8 cellular contexts compared by ENCODE assay signal in genomic region chr1:92784639-92785500, GRCh38.
DNase-seq lines count a peak whose midpoint lies in the region; ATAC-seq, FAIRE-seq and TF ChIP-seq lines count a peak whose summit lies in the region.

Gene EVI5, minus strand, starts transcription at chr1:92785108. Its CDS starts 48,562 bp downstream, at chr1:92736546.

- peak; percentile 88 for ATAC-seq in HG02973 (IDR thresholded peaks at IDR 0.05; ENCODE audit: unreplicated experiment)

- DNase-seq in GM18507 (ENCODE audit: extremely low spot score, insufficient read length, low read depth) = peak; percentile 76
- DNase-seq in NCI-H1930 (lab: John Stamatoyannopoulos, UW) = peak; percentile 87 to 91
- peak; percentile 96 for DNase-seq in T1000 (lab: John Stamatoyannopoulos, UW)
- DNase-seq in astrocyte of the spinal cord (ENCODE audit: low read depth, low spot score) = peak; percentile 99
- peak; percentile 85 to 90 for DNase-seq in hippocampal formation (lab: John Stamatoyannopoulos, UW)
- peak; percentile 98 for DNase-seq in retina
- DNase-seq in NK-92 treated with Interleukin-12 subunit alpha and Interleukin-12 subunit beta, amount 100 ng/mL, for 24 hours (lab: John Stamatoyannopoulos, UW) = no peak

- in situ Hi-C loops in astrocyte of the spinal cord (cut with HindIII; ENCODE audit: low sequenced_read_pairs) = no loop called here

- TF ChIP-seq CTCF in astrocyte of the spinal cord (IDR thresholded peaks at IDR 0.05; ENCODE audit: low read depth, low read length) = peak; percentile 10

- peak within 1 kb of the TSS; percentile 85 for H3K4me3 ChIP-seq in astrocyte of the spinal cord (ENCODE audit: low read depth, low read length)

- peak; percentile 69 for FAIRE-seq in GM18507 (lab: Jason Lieb, UNC)
